8 cellular contexts compared by ENCODE assay signal in genomic region chr19:35748106-35749020, GRCh38. TPM values are rescaled to one million over a fixed set of nuclear protein-coding genes. Genes with fewer than 3 reads are reported as not detected.
DNase-seq lines count a peak whose midpoint lies in the region; ATAC-seq and TF ChIP-seq lines count a peak whose summit lies in the region.

TSS of gene LIN37 (plus strand) at chr19:35748576. CDS start at chr19:35748725, 149 bp downstream.

- H3K4me1 ChIP-seq in right atrium auricular region (peaks cover 0 to 44% of the 10 kb centered on the region in 2 donors), psoas muscle (peaks cover 42% of the 10 kb centered on the region), uterus (peaks cover 6 to 23% of the 10 kb centered on the region in 2 donors)

- intact Hi-C loops in psoas muscle (cut with DNase I): loop anchor here in 1 of 2 donors (5.0 kb wide), 1 partner anchor 184 kb away; no protein-coding TSS in a partner anchor
- intact Hi-C loops in uterus (cut with DNase I; ENCODE audit: low total_unique reads): no loop called here

- ATAC-seq in GM18498 (IDR thresholded peaks at IDR 0.05; ENCODE audit: unreplicated experiment) (peak; percentile 70), HG02938 (IDR thresholded peaks at IDR 0.05; ENCODE audit: unreplicated experiment) (peak; percentile 77), psoas muscle (peak; percentile 82 to 87 (median 84))

- no peak for TF ChIP-seq CTCF in right atrium auricular region (IDR thresholded peaks at IDR 0.05)
- no peak for TF ChIP-seq CTCF in psoas muscle (IDR thresholded peaks at IDR 0.05)
- peak in 2 of 4 experiments; percentile 43 to 50 for TF ChIP-seq CTCF in uterus (IDR thresholded peaks at IDR 0.05)

- 0 to 1% (median 1%) methylated on average over 45 of the region's 45 CpGs for WGBS in psoas muscle, 3 donors

- DNase-seq in NCI-H187 (lab: John Stamatoyannopoulos, UW) (peak; percentile 98), T-helper 2 cell (peak; percentile 96 to 99 (median 98)), anterior cingulate cortex (lab: John Stamatoyannopoulos, UW) (peak; percentile 95 to 100 (median 99)), right atrium auricular region (ENCODE audit: low spot score) (peak; percentile 100), psoas muscle (peak; percentile 99 to 100), uterus (peak; percentile 98 to 100)

- H3K36me3 ChIP-seq in right atrium auricular region: peaks cover 15% of the 10 kb centered on the region
- peaks cover 0 to 27% of the 10 kb centered on the region in 2 donors for H3K36me3 ChIP-seq in psoas muscle (ENCODE audit: insufficient read depth in 1 of 2, low read depth in 1 of 2)
- no peaks in the 10 kb centered on the region for H3K36me3 ChIP-seq in uterus

- H3K4me3 ChIP-seq in right atrium auricular region (peak within 1 kb of the TSS; percentile 88 to 94), psoas muscle (peak within 1 kb of the TSS; percentile 99), uterus (peak within 1 kb of the TSS; percentile 88)

- peak within 1 kb of the TSS; percentile 82 to 87 for H3K27ac ChIP-seq in right atrium auricular region
- H3K27ac ChIP-seq in psoas muscle: peak within 1 kb of the TSS; percentile 81
- H3K27ac ChIP-seq in uterus: peak within 1 kb of the TSS; percentile 80 to 88

- no peaks in the 10 kb centered on the region for H3K9me3 ChIP-seq in right atrium auricular region
- no peaks in the 10 kb centered on the region for H3K9me3 ChIP-seq in psoas muscle
- H3K9me3 ChIP-seq in uterus: no peaks in the 10 kb centered on the region

- peak; percentile 91 to 96 for TF ChIP-seq POLR2A in uterus (IDR thresholded peaks at IDR 0.05)

- H3K27me3 ChIP-seq in right atrium auricular region: no peaks in the 10 kb centered on the region
- H3K27me3 ChIP-seq in psoas muscle (ENCODE audit: insufficient read depth in 3 of 3, low read length in 2 of 3): no peaks in the 10 kb centered on the region
- H3K27me3 ChIP-seq in uterus: no peaks in the 10 kb centered on the region

RNA-seq across cellular contexts. Expression of gene LIN37, which starts in this region (rescaled TPM):
- total RNA-seq in right atrium auricular region (10 to 100 TPM in 1 of 2 donors, 1 to 10 TPM in 1; 8.9 to 13.6 TPM), psoas muscle (10 to 100 TPM in 1 of 4 donors, 1 to 10 TPM in 3; 3.1 to 14.5 (median 7.9) TPM), uterus (10 to 100 TPM in 3 of 4 donors, 1 to 10 TPM in 1; 6.8 to 31.6 (median 16.9) TPM)
- polyA plus RNA-seq in psoas muscle: 10 to 100 TPM; 17.8 to 26.8 (median 23.1) TPM

Comparison
In these comparisons a context has a peak if more than half of its experiments do, and no peak if none do; other contexts are left out.
1. Peak in every context shown above with its lines: DNase-seq, ATAC-seq, H3K4me3 ChIP-seq and H3K27ac ChIP-seq.